ENCODE assay signal across 20 cellular contexts in genomic region chrX:6904178-6904577, GRCh38.
"Had no signal": no experiment of that assay in that cellular context is flagged by ENCODE, and none has a peak within 500 bp of the region (broad histone marks: within the 10 kb centered on the region; RNA-seq: fewer than 3 reads in every experiment).

No MANE protein-coding gene starts in this region.

- FAIRE-seq: RCC 7860 had no signal

- DNase-seq: Karpas-422, KG1, MG63, NCI-H1092, NCI-H1105 treated with DMSO at 0.1 percent for 48 hours, NCI-H1417 treated with DMSO at 0.1 percent for 48 hours, NCI-H146, NCI-H1694 treated with DMSO at 0.1 percent for 48 hours, NCI-H1930, NCI-H2171 treated with DMSO at 0.1 percent for 48 hours, NCI-H345, NCI-H524, NCI-H526 treated with DMSO at 0.1 percent for 48 hours, NCI-H774, Right ventricle myocardium superior, RPMI8226, SIG-M5, SK-N-SH, T-helper 1 cell had no signal
